ENCODE assay signal across 8 cellular contexts in the genomic region with DNA sequence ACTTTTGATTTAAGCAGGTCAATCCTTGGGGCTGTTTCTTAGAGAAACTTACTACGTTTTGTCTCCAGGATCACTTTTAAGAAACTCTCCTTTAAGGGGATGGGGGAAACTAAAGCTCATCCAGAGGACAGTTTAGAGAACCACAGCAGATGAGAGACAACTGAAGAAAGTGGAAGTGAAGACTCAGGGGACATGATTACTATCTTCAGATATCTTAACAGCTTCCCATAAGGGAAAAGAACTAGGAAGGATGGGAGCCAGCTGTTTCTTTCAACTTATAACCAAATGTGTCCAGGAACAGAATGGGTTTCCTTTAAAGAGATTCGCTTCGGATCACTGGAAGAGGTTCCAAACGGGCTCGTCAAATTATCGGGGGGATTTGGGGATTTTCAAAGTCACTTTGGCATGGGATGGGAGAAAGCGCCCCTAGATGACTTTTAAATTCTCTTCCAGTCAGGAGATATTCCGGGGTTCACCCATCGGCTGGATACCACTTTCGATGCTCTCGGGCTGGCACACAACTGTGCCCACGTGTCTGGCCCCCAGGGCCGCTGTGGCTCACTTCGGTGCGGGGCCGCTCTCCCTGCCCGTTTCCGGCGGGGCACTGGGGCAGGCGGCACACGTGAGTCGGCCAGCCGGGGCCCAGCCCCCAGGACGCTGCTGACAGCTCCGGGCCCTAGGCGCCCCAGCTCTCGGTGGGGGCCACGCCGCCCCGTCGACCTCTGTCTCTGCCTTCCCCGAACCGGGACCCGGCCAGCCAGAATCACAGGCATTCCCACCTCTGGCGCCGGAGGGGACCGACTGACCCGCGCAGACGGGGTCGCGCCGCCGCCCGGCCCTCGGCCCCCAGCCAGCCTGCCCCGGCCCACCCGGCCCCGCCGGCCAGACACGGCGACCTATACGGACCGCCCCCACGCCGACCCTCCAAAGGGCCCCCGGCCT. TPM values are rescaled to one million over a fixed set of nuclear protein-coding genes. Genes with fewer than 3 reads are reported as not detected.
DNase-seq lines count a peak whose midpoint lies in the region; ATAC-seq and TF ChIP-seq lines count a peak whose summit lies in the region.

No MANE protein-coding gene starts in this region.

- peak; percentile 68 for ATAC-seq in HG02759 (IDR thresholded peaks at IDR 0.05; ENCODE audit: unreplicated experiment)

- peak; percentile 48 for DNase-seq in NCI-H2171 treated with DMSO at 0.1 percent for 48 hours (lab: John Stamatoyannopoulos, UW)
- no peak for DNase-seq in NCI-H2171 (lab: John Stamatoyannopoulos, UW)
- DNase-seq in NCI-H526 treated with DMSO at 0.1 percent for 48 hours (lab: John Stamatoyannopoulos, UW): peak; percentile 39
- DNase-seq in activated CD8-positive, alpha-beta memory T cell treated with anti-CD3 and anti-CD28 coated beads, Interleukin-2, amount 50 U/mL, for 48 hours: peak; percentile 81
- DNase-seq in epithelial cell of proximal tubule (ENCODE audit: low read depth): no peak
- DNase-seq in stimulated activated naive CD4-positive, alpha-beta T cell treated with Interleukin-2 at 50 U/mL for 16 hours (lab: John Stamatoyannopoulos, UW): peak; percentile 30

- no peak for TF ChIP-seq CTCF in epithelial cell of proximal tubule (conservative IDR thresholded peaks at IDR 0.05; ENCODE audit: low read depth, low read length)

- H3K9ac ChIP-seq in mucosa of stomach (ENCODE audit: low read length): peak overlapping the region; percentile 66

- peak overlapping the region; percentile 67 for H3K4me3 ChIP-seq in epithelial cell of proximal tubule (ENCODE audit: low read depth, low read length)
- peak overlapping the region; percentile 40 for H3K4me3 ChIP-seq in mucosa of stomach (ENCODE audit: low read length)

- no peaks in the 10 kb centered on the region for H3K27me3 ChIP-seq in mucosa of stomach (ENCODE audit: control insufficient read depth, insufficient read depth, low read length)

- no peaks in the 10 kb centered on the region for H3K9me3 ChIP-seq in mucosa of stomach (ENCODE audit: control insufficient read depth, low read length)

- H3K4me1 ChIP-seq in mucosa of stomach (ENCODE audit: control insufficient read depth, insufficient read depth, low read length): peaks cover 14% of the 10 kb centered on the region

- no peaks in the 10 kb centered on the region for H3K36me3 ChIP-seq in mucosa of stomach (ENCODE audit: control insufficient read depth, insufficient read depth, low read length)

RNA-seq across cellular contexts. Expression of a gene that starts 1.0 kb away (rescaled TPM):
- 16.7 and 25.5 TPM in 2 replicates for total RNA-seq in epithelial cell of proximal tubule

Comparison
In these comparisons a context has a peak if more than half of its experiments do, and no peak if none do; other contexts are left out.
1. DNase-seq: peak in NCI-H2171 treated with DMSO at 0.1 percent for 48 hours (single experiment), NCI-H526 treated with DMSO at 0.1 percent for 48 hours (single experiment), activated CD8-positive, alpha-beta memory T cell treated with anti-CD3 and anti-CD28 coated beads, Interleukin-2, amount 50 U/mL, for 48 hours (single experiment) and stimulated activated naive CD4-positive, alpha-beta T cell treated with Interleukin-2 at 50 U/mL for 16 hours (single experiment); none in NCI-H2171 (single experiment) and epithelial cell of proximal tubule (single experiment).